In genomic region chr5:5071554-5071953, GRCh38 we compare ENCODE assay signal across 23 cellular contexts.
A peak's percentile ranks its signal among the peaks of the same experiment; 100 is the strongest.
DNase-seq lines count a peak whose midpoint lies in the region; ATAC-seq, FAIRE-seq and TF ChIP-seq lines count a peak whose summit lies in the region.
"Had no signal": no experiment of that assay in that cellular context is flagged by ENCODE, and none has a peak within 500 bp of the region (broad histone marks: within the 10 kb centered on the region; RNA-seq: fewer than 3 reads in every experiment).

No MANE protein-coding gene starts in this region.

- TF ChIP-seq CTCF in HepG2 (CRISPR knock-in tag; IDR thresholded peaks at IDR 0.05) (no peak), right lobe of liver (IDR thresholded peaks at IDR 0.05) (no peak), H1 (IDR thresholded peaks at IDR 0.05; ENCODE audit: control extremely low read depth in 1 of 3, insufficient read depth in 1 of 3, low read depth in 1 of 3, low read length in 3 of 3) (no peak)

- TF ChIP-seq POLR2A in HepG2 (IDR thresholded peaks at IDR 0.05; ENCODE audit: insufficient read depth in 1 of 2, low read depth in 2 of 2, low read length in 2 of 2) (no peak), right lobe of liver (IDR thresholded peaks at IDR 0.05) (no peak), H1 (IDR thresholded peaks at IDR 0.05; ENCODE audit: control extremely low read depth in 1 of 2, low read depth in 2 of 2, low read length in 2 of 2) (no peak)

- no peak overlapping the region for H3K56ac ChIP-seq in H1 (replicated peaks; ENCODE audit: insufficient read length, low read depth, low read length)

- no peak overlapping the region for H3K14ac ChIP-seq in H1 (ENCODE audit: insufficient read length)

- H2BK12ac ChIP-seq in H1 (ENCODE audit: low read depth, low read length) = peak overlapping the region; percentile 68; the same call in 1 of the 2 replicates

- BruUV-seq in HepG2 (replicated peaks; lab: Mats Ljungman, UMichigan) = no TSS peak

- no peaks in the 10 kb centered on the region for H3K79me1 ChIP-seq in H1 (ENCODE audit: low read depth, low read length)

- in situ Hi-C loops in HepG2 (cut with HindIII; ENCODE audit: extremely low pct_ligation_motif_present, low pct_unique_long_range_greater_than_20kb) = no loop called here

- no peak overlapping the region for H4K8ac ChIP-seq in H1 (ENCODE audit: extremely low read depth, insufficient read depth, low read length)

- H3K9me3 ChIP-seq in HepG2 (ENCODE audit: low read length) (no peaks in the 10 kb centered on the region), right lobe of liver (no peaks in the 10 kb centered on the region), H1 (ENCODE audit: insufficient read depth in 2 of 2, low read depth in 1 of 2, low read length in 1 of 2) (0 out of 4 replicates have a peak, but pooled peaks cover 0 to 3% of the 10 kb centered on the region in 2 experiments)
- H3K9me3 ChIP-seq: BE2C; BLaER1 treated with 17β-estradiol and CSF1 and Interleukin-3, amounts not matched to agents 10 nM and 100 nM; HAP-1 had no signal

- no peak for TF ChIP-seq EP300 in HepG2 (IDR thresholded peaks at IDR 0.05; ENCODE audit: low read depth in 2 of 2, low read length in 2 of 2)
- no peak for TF ChIP-seq EP300 in HepG2 (CRISPR knock-in tag; IDR thresholded peaks at IDR 0.05; ENCODE audit: borderline replicate concordance)
- no peak for TF ChIP-seq EP300 in H1 (IDR thresholded peaks at IDR 0.05; ENCODE audit: borderline replicate concordance in 1 of 2, low read depth in 2 of 2, low read length in 2 of 2)

- H3K36me3 ChIP-seq in HepG2 (replicated peaks in 1 of 2; ENCODE audit: control insufficient read depth in 1 of 2, insufficient read depth in 2 of 2, low read length in 2 of 2) (no peaks in the 10 kb centered on the region), right lobe of liver (no peaks in the 10 kb centered on the region), H1 (ENCODE audit: control insufficient read depth in 2 of 4, insufficient read depth in 4 of 4, low read length in 3 of 4) (no peaks in the 10 kb centered on the region)
- H3K36me3 ChIP-seq: BE2C; BLaER1 treated with 17β-estradiol and CSF1 and Interleukin-3, amounts not matched to agents 10 nM and 100 nM; HAP-1 had no signal

- H3K4me3 ChIP-seq in HepG2 (replicated peaks in 1 of 3; ENCODE audit: insufficient read depth in 1 of 3, low read depth in 2 of 3, low read length in 3 of 3) (no peak overlapping the region), right lobe of liver (no peak overlapping the region), H1 (ENCODE audit: extremely low read depth in 1 of 4, insufficient read depth in 2 of 4, low read depth in 3 of 4, low read length in 4 of 4) (no peak overlapping the region)
- H3K4me3 ChIP-seq: A549; BLaER1 treated with 17β-estradiol and CSF1 and Interleukin-3, amounts not matched to agents 10 nM and 100 nM; GM23338; HAP-1 had no signal

- H4K20me1 ChIP-seq in HepG2 (ENCODE audit: insufficient read depth, low read length) = no peaks in the 10 kb centered on the region
- no peaks in the 10 kb centered on the region for H4K20me1 ChIP-seq in H1 (replicated peaks in 1 of 2; ENCODE audit: control insufficient read depth in 1 of 2, insufficient read depth in 2 of 2, low read length in 2 of 2)
- H4K20me1 ChIP-seq: BLaER1 treated with 17β-estradiol and CSF1 and Interleukin-3, amounts not matched to agents 10 nM and 100 nM had no signal

- intact Hi-C loops in HepG2 (cut with micrococcal nuclease; ENCODE audit: unreplicated experiment) = no loop called here
- intact Hi-C loops in right lobe of liver (cut with DNase I) = no loop called here
- intact Hi-C loops in sciatic nerve (cut with DNase I) = no loop called here

- H3K9ac ChIP-seq in HepG2 (ENCODE audit: insufficient read depth, low read depth, low read length) = no peak overlapping the region
- H3K9ac ChIP-seq in H1 (replicated peaks in 1 of 4; ENCODE audit: extremely low read depth in 1 of 4, low read depth in 3 of 4, low read length in 3 of 4) = no peak overlapping the region
- H3K9ac ChIP-seq: BLaER1 treated with 17β-estradiol and CSF1 and Interleukin-3, amounts not matched to agents 10 nM and 100 nM had no signal

- H3K23me2 ChIP-seq in H1 (ENCODE audit: low read depth, low read length) = no peaks in the 10 kb centered on the region; the same call in 1 of the 2 replicates

- CTCF ChIA-PET in HepG2 (lab: Yijun Ruan, JAX; ENCODE audit: low intra/inter-chr PET ratio, low total read pairs) (no interaction called here), H1 (lab: Charles Lee; ENCODE audit: partially characterized antibody) (interaction anchor here (1.2 to 1.6 kb wide), 3 partner anchors 35 to 222 kb away, joined by 3 to 5 read pairs (median 4); no protein-coding TSS in a partner anchor)

- H3K27me3 ChIP-seq in HepG2 (ENCODE audit: control insufficient read depth in 1 of 2, insufficient read depth in 2 of 2, low read length in 2 of 2) (peaks cover 0 to 14% of the 10 kb centered on the region in 2 experiments; a peak in 1 of 5 replicates), right lobe of liver (no peaks in the 10 kb centered on the region), H1 (replicated peaks in 1 of 4; ENCODE audit: control insufficient read depth in 3 of 4, extremely low read depth in 1 of 4, insufficient read depth in 3 of 4, low read length in 3 of 4) (no peaks in the 10 kb centered on the region)
- H3K27me3 ChIP-seq: BLaER1 treated with 17β-estradiol and CSF1 and Interleukin-3, amounts not matched to agents 10 nM and 100 nM had no signal

- WGBS in HepG2 (ENCODE audit: low lambda C conversion rate) = 10% methylated on average over 5 of the region's 5 CpGs
- WGBS in right lobe of liver (ENCODE audit: insufficient coverage, low coverage, low lambda C conversion rate, missing lambda C conversion rate) = 50% methylated on average over 3 of the region's 5 CpGs
- WGBS in H1 (ENCODE audit: extremely low coverage in 1 of 2, insufficient coverage in 1 of 2, insufficient read length in 1 of 2, insufficient replicate concordance in 2 of 2, low coverage in 1 of 2, low lambda C conversion rate in 2 of 2, missing lambda C conversion rate in 1 of 2), 2 experiments = 92% methylated on average over 5 of the region's 5 CpGs; no CpG with 5 or more reads in 1 of the 2 experiments

- H3K79me2 ChIP-seq in HepG2 (ENCODE audit: insufficient read depth, low read length) = no peaks in the 10 kb centered on the region
- no peaks in the 10 kb centered on the region for H3K79me2 ChIP-seq in H1 (ENCODE audit: control insufficient read depth in 1 of 2, insufficient read depth in 2 of 2, low read length in 2 of 2)

- H2AK5ac ChIP-seq in H1 (ENCODE audit: low read depth, low read length) = peak overlapping the region; percentile 32

- H3K27ac ChIP-seq in HepG2 (ENCODE audit: extremely low read length, insufficient read depth, low read length) (no peak overlapping the region), right lobe of liver (no peak overlapping the region), H1 (ENCODE audit: low read depth, low read length) (no peak overlapping the region)
- H3K27ac ChIP-seq: A549; BLaER1 treated with 17β-estradiol and CSF1 and Interleukin-3, amounts not matched to agents 10 nM and 100 nM had no signal

- H3K4me1 ChIP-seq in HepG2 (ENCODE audit: insufficient read depth, low read length) (no peaks in the 10 kb centered on the region), right lobe of liver (no peaks in the 10 kb centered on the region), H1 (replicated peaks in 1 of 4; ENCODE audit: control insufficient read depth in 3 of 4, insufficient read depth in 4 of 4, low read length in 3 of 4) (peaks cover 0 to 4% (median 0%) of the 10 kb centered on the region in 4 experiments; a peak in 1 of 7 replicates)
- H3K4me1 ChIP-seq: A549, BE2C, HAP-1 had no signal

- H3K23ac ChIP-seq in H1 (ENCODE audit: insufficient read length) = no peak overlapping the region

- no peak for DNase-seq in HepG2 (ENCODE audit: low spot score)
- DNase-seq in right lobe of liver = no peak
- DNase-seq in astrocyte of the hippocampus (ENCODE audit: low read depth, low spot score) = peak; percentile 9
- DNase-seq in H1 (ENCODE audit: low read depth in 1 of 2, low spot score in 2 of 2) = no peak
- DNase-seq in urothelium cell line (ENCODE audit: low spot score) = no peak
- DNase-seq in cortex of kidney (lab: John Stamatoyannopoulos, UW) = no peak
- DNase-seq in activated T-cell treated with anti-CD3 and anti-CD28 coated beads, Interleukin-2, amount 50 U/mL, for 1 hour = no peak
- no peak for DNase-seq in sciatic nerve (ENCODE audit: low spot score)
- DNase-seq: 8988T; ACHN; AML-193; BE2C; Calu3; CD4-positive, alpha-beta memory T cell; COR-L47; DND-41 had no signal

- no peak overlapping the region for H2BK5ac ChIP-seq in H1 (ENCODE audit: low read depth, low read length)

- H2BK20ac ChIP-seq in H1 (ENCODE audit: low read length) = peak overlapping the region; percentile 87

- peak overlapping the region; percentile 48 for H3K4ac ChIP-seq in H1 (replicated peaks; ENCODE audit: insufficient read length, low read depth, low read length)

- peak overlapping the region; percentile 8 for H4K91ac ChIP-seq in H1 (replicated peaks; ENCODE audit: insufficient read length, low read length)

- no peak overlapping the region for H4K5ac ChIP-seq in H1 (ENCODE audit: insufficient read length, low read depth, low read length)

- H2BK15ac ChIP-seq in H1 (ENCODE audit: low read length) = no peak overlapping the region

- no peak for FAIRE-seq in HepG2 (lab: Jason Lieb, UNC)
- no peak for FAIRE-seq in H1 (lab: Jason Lieb, UNC)
- peak; percentile 73 for FAIRE-seq in urothelium cell line (lab: Jason Lieb, UNC)
- FAIRE-seq: A549, G401.6, GM19239, H54 had no signal

- H2AFZ ChIP-seq in HepG2 (ENCODE audit: low read length) = no peak overlapping the region
- H2AFZ ChIP-seq in H1 (ENCODE audit: low read length) = no peak overlapping the region

- H3K18ac ChIP-seq in H1 (ENCODE audit: extremely low read depth, low read length) = peak overlapping the region; percentile 11; the same call in 1 of the 2 replicates

- H2BK120ac ChIP-seq in H1 (replicated peaks; ENCODE audit: low read depth, low read length) = no peak overlapping the region

- TF ChIP-seq RAD21 in HepG2 (CRISPR knock-in tag; IDR thresholded peaks at IDR 0.05) (no peak), H1 (IDR thresholded peaks at IDR 0.05 in 1 of 2, conservative IDR thresholded peaks at IDR 0.05 in 1 of 2; ENCODE audit: low read depth in 2 of 2, low read length in 2 of 2) (no peak)

- H3K4me2 ChIP-seq in HepG2 (ENCODE audit: low read depth, low read length) (no peak overlapping the region), H1 (ENCODE audit: insufficient read depth in 1 of 2, low read depth in 2 of 2, low read length in 2 of 2) (no peak overlapping the region)
- H3K4me2 ChIP-seq: A549; BLaER1 treated with 17β-estradiol and CSF1 and Interleukin-3, amounts not matched to agents 10 nM and 100 nM; GM23338 had no signal

- POLR2A ChIA-PET in HepG2 (lab: Yijun Ruan, JAX) (no interaction called here), H1 (lab: Charles Lee; ENCODE audit: partially characterized antibody) (no interaction called here)

- ATAC-seq in HepG2 (no peak), right lobe of liver (no peak), sciatic nerve (no peak)
- ATAC-seq: A549, GM23338 had no signal

TF ChIP-seq in H1, 55 proteins besides CTCF, POLR2A, EP300 and RAD21 (continues in another document):
- TF ChIP-seq ASH2L (IDR thresholded peaks at IDR 0.05; ENCODE audit: low read length) = no peak
- no peak for TF ChIP-seq TEAD4 (IDR thresholded peaks at IDR 0.05; ENCODE audit: low read depth, low read length)
- TF ChIP-seq MAFK (IDR thresholded peaks at IDR 0.05; ENCODE audit: low read depth, low read length) = no peak
- no peak for TF ChIP-seq RXRA (IDR thresholded peaks at IDR 0.05; ENCODE audit: insufficient read depth, low read depth, low read length)
